ENCODE assay signal across 1 cellular context in genomic region chr3:14178247-14179113, GRCh38.
TF ChIP-seq lines count a peak whose summit lies in the region.

Gene LSM3 (plus strand): TSS chr3:14178817. CDS start chr3:14178861, 44 bp downstream.
Gene XPC (minus strand): TSS chr3:14178601. CDS start chr3:14178568, 33 bp downstream.

TF ChIP-seq in K562, 482 proteins besides CTCF, POLR2A, EP300 and RAD21 (continued from another document and continues in another):
- TF ChIP-seq HOMEZ (CRISPR knock-in tag; IDR thresholded peaks at IDR 0.05) (0 out of 2 replicates have a peak, but pooled peaks have one; percentile 53), ZNF282 (CRISPR knock-in tag; IDR thresholded peaks at IDR 0.05) (peak; percentile 90; the same call in 1 of the 2 replicates), ZNF174 (CRISPR knock-in tag; IDR thresholded peaks at IDR 0.05) (0 out of 2 replicates have a peak, but pooled peaks have one; percentile 55), ARNT (IDR thresholded peaks at IDR 0.05) (peak in 1 of 2 experiments; percentile 25; a peak in 1 of 4 replicates), ZEB2 (IDR thresholded peaks at IDR 0.05) (no peak), ZNF311 (CRISPR knock-in tag; IDR thresholded peaks at IDR 0.05) (no peak), ZNF12 (CRISPR knock-in tag; IDR thresholded peaks at IDR 0.05) (peak; percentile 77), ZBTB5 (IDR thresholded peaks at IDR 0.05) (no peak), IRF1 (CRISPR knock-in tag; IDR thresholded peaks at IDR 0.05; ENCODE audit: borderline replicate concordance) (no peak), ZNF583 (CRISPR knock-in tag; IDR thresholded peaks at IDR 0.05) (peak; percentile 84), RBM14 (IDR thresholded peaks at IDR 0.05; ENCODE audit: borderline replicate concordance, insufficient read depth, low read depth, low read length) (0 out of 2 replicates have a peak, but pooled peaks have one; percentile 89), ZNF384 (IDR thresholded peaks at IDR 0.05; ENCODE audit: low read depth, low read length) (0 out of 2 replicates have a peak, but pooled peaks have one; percentile 15), HES1 (IDR thresholded peaks at IDR 0.05; ENCODE audit: low read depth) (no peak), AFF1 (IDR thresholded peaks at IDR 0.05; ENCODE audit: low read depth in 1 of 2, partially characterized antibody in 2 of 2) (peak; percentile 20 to 43), HOXB6 (CRISPR knock-in tag; IDR thresholded peaks at IDR 0.05; ENCODE audit: borderline replicate concordance) (no peak), FOXO4 (CRISPR knock-in tag; IDR thresholded peaks at IDR 0.05) (peak; percentile 50; the same call in 1 of the 2 replicates), ASH1L (IDR thresholded peaks at IDR 0.05; ENCODE audit: borderline replicate concordance, low read depth, partially characterized antibody) (peak; percentile 55), RFX1 (IDR thresholded peaks at IDR 0.05) (no peak), PRPF4 (IDR thresholded peaks at IDR 0.05; ENCODE audit: insufficient read depth, low read depth, low read length, poor library complexity, severe bottlenecking) (peak; percentile 64), NKRF (IDR thresholded peaks at IDR 0.05; ENCODE audit: borderline replicate concordance) (peak; percentile 66), HSF4 (CRISPR knock-in tag; IDR thresholded peaks at IDR 0.05; ENCODE audit: borderline replicate concordance) (no peak), NR2F6 (CRISPR knock-in tag; IDR thresholded peaks at IDR 0.05) (0 out of 2 replicates have a peak, but pooled peaks have one; percentile 23), ZNF146 (CRISPR knock-in tag; IDR thresholded peaks at IDR 0.05; ENCODE audit: unreplicated experiment) (peak; percentile 30), ZNF57 (CRISPR knock-in tag; IDR thresholded peaks at IDR 0.05) (no peak), NFRKB (IDR thresholded peaks at IDR 0.05; ENCODE audit: low read depth) (peak; percentile 97), JUN (IDR thresholded peaks at IDR 0.05; ENCODE audit: borderline replicate concordance, low read depth, low read length) (no peak), JUN (CRISPR knock-in tag; IDR thresholded peaks at IDR 0.05; ENCODE audit: borderline replicate concordance) (peak; percentile 24; the same call in 1 of the 2 replicates), GTF2B (IDR thresholded peaks at IDR 0.05; ENCODE audit: extremely low read depth, insufficient read length) (no peak), PML (IDR thresholded peaks at IDR 0.05; ENCODE audit: low read length) (peak; percentile 79; the same call in 1 of the 2 replicates), ID3 (CRISPR knock-in tag; IDR thresholded peaks at IDR 0.05) (no peak), ID3 (tag; IDR thresholded peaks at IDR 0.05) (peak; percentile 43; the same call in 1 of the 2 replicates), HCFC1 (IDR thresholded peaks at IDR 0.05; ENCODE audit: low read depth, low read length) (peak; percentile 54), CREB3L1 (IDR thresholded peaks at IDR 0.05; ENCODE audit: borderline replicate concordance, low read depth) (peak; percentile 98), AFF4 (CRISPR knock-in tag; IDR thresholded peaks at IDR 0.05) (peak; percentile 95), TEAD1 (CRISPR knock-in tag; IDR thresholded peaks at IDR 0.05) (peak; percentile 59 to 96; a peak in 3 of 4 replicates), MED1 (CRISPR knock-in tag; IDR thresholded peaks at IDR 0.05; ENCODE audit: borderline replicate concordance) (no peak), FIP1L1 (IDR thresholded peaks at IDR 0.05; ENCODE audit: low read depth, low read length, poor library complexity, severe bottlenecking) (peak; percentile 93), ZNF77 (CRISPR knock-in tag; IDR thresholded peaks at IDR 0.05) (no peak), CAMTA2 (CRISPR knock-in tag; conservative IDR thresholded peaks at IDR 0.05) (peak; percentile 78; the same call in 1 of the 2 replicates), POLR2B (IDR thresholded peaks at IDR 0.05; ENCODE audit: low read depth, partially characterized antibody) (peak; percentile 97), TCF3 (CRISPR knock-in tag; IDR thresholded peaks at IDR 0.05) (no peak; the same call in none of the 2 replicates)
